Comparison of ENCODE assay signal across 26 cellular contexts in genomic region chr12:7026854-7027253, GRCh38.
"Had no signal": no experiment of that assay in that cellular context is flagged by ENCODE, and none has a peak within 500 bp of the region (broad histone marks: within the 10 kb centered on the region; RNA-seq: fewer than 3 reads in every experiment).

No MANE protein-coding gene starts in this region.

- H3K9me3 ChIP-seq: ovary, psoas muscle, right lobe of liver, sigmoid colon, suprapubic skin, testis, tibial artery, transverse colon, upper lobe of right lung, uterus had no signal

- H3K27me3 ChIP-seq: neural progenitor cell, ovary, right lobe of liver, sigmoid colon, suprapubic skin, testis, tibial artery, transverse colon, upper lobe of right lung, uterus had no signal

- H3K9ac ChIP-seq: neural progenitor cell, parathyroid adenoma had no signal

- H3K27ac ChIP-seq: neural progenitor cell, ovary, parathyroid adenoma, psoas muscle, right lobe of liver, sigmoid colon, suprapubic skin, testis, tibial artery, transverse colon, upper lobe of right lung, uterus had no signal

- DNase-seq: natural killer cell; occipital lobe; ovary; posterior cingulate gyrus; psoas muscle; right cardiac atrium; right lobe of liver; sigmoid colon; small intestine; stimulated activated CD4-positive, alpha-beta T cell treated with anti-CD3 and anti-CD28 coated beads, Interleukin-1b, Interleukin-23, amount 100 ng/mL, for 48 hours; stimulated activated CD4-positive, alpha-beta T cell treated with anti-CD3 and anti-CD28 coated beads, Interleukin-4, amount 100 ng/mL, for 1 hour; stimulated activated CD4-positive, alpha-beta T cell treated with anti-CD3 and anti-CD28 coated beads, Interleukin-4, amount 100 ng/mL, for 4 hours; stimulated activated CD8-positive, alpha-beta memory T cell treated with anti-CD3 and anti-CD28 coated beads, Interleukin-4, amount 100 ng/mL, for 48 hours; stimulated activated naive CD4-positive, alpha-beta T cell; stimulated activated naive CD8-positive, alpha-beta T cell treated with anti-CD3 and anti-CD28 coated beads, Interleukin-15, amount 100 ng/mL, for 72 hours; stimulated activated naive CD8-positive, alpha-beta T cell treated with anti-CD3 and anti-CD28 coated beads, Interleukin-15, Interleukin-2, amounts not matched to agents 100 U/mL and 50 U/mL, for 24 hours; substantia nigra; testis; tibial artery; transverse colon; upper lobe of right lung; uterus had no signal

- H3K79me2 ChIP-seq: parathyroid adenoma had no signal

- H2AFZ ChIP-seq: neural progenitor cell, parathyroid adenoma had no signal

- H3K4me2 ChIP-seq: neural progenitor cell had no signal

- H3K4me3 ChIP-seq: neural progenitor cell, ovary, psoas muscle, right lobe of liver, sigmoid colon, suprapubic skin, testis, tibial artery, transverse colon, upper lobe of right lung, uterus had no signal

- H3K4me1 ChIP-seq: neural progenitor cell, parathyroid adenoma, psoas muscle, right lobe of liver, sigmoid colon, suprapubic skin, testis, tibial artery, transverse colon, upper lobe of right lung, uterus had no signal

- ATAC-seq: natural killer cell; psoas muscle; right cardiac atrium; right lobe of liver; stimulated activated memory B cell treated with anti-CD40 and anti-IgM and Interleukin-4, amounts not matched to agents 10 μg/mL and 1 μg/mL and 100 μg/mL, for 72 hours; stimulated activated naive CD8-positive, alpha-beta T cell treated with anti-CD3 and anti-CD28 coated beads, Interleukin-15, amount 100 ng/mL, for 72 hours; stimulated activated naive CD8-positive, alpha-beta T cell treated with anti-CD3 and anti-CD28 coated beads, Interleukin-15, Interleukin-2, amounts not matched to agents 100 U/mL and 50 U/mL, for 24 hours; upper lobe of right lung had no signal

- H3K36me3 ChIP-seq: neural progenitor cell, ovary, right lobe of liver, sigmoid colon, suprapubic skin, tibial artery, transverse colon, upper lobe of right lung, uterus had no signal

- FAIRE-seq: small intestine had no signal
